In the genomic region with DNA sequence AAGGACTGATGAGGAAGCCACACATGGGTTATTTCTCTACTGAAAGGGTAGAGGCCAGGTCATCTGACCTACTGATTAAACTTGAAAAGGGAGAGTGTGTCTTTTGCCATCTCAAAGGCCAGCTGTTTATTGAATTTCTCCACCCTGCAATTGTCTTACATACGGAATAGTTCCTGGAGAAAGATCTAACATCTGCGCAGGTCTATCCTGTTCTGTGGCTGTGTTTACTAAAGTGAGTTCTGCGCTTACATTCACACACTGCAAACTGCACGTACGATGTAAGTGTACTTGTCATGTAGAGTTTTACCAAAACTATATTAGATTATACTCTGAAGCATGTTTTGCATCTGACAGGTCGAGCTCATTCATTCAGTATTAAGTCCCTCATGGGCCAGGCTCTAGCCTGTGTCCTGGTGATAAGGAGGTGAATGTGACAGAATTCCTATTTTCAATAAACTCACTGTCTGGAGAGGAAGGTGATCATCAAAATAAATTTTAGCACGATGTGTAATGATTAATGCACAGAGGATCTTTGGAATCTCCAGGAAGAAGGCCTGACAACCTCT, we compare ENCODE assay signal across 19 cellular contexts.
DNase-seq lines count a peak whose midpoint lies in the region; ATAC-seq, FAIRE-seq and TF ChIP-seq lines count a peak whose summit lies in the region.
"Had no signal": no experiment of that assay in that cellular context is flagged by ENCODE, and none has a peak within 500 bp of the region (broad histone marks: within the 10 kb centered on the region; RNA-seq: fewer than 3 reads in every experiment).

No MANE protein-coding gene starts in this region.

- peak overlapping the region; percentile 9 for H3K4me3 ChIP-seq in CD8-positive, alpha-beta memory T cell (ENCODE audit: low read length)
- H3K4me3 ChIP-seq in GM12878 = no peak overlapping the region
- no peak overlapping the region for H3K4me3 ChIP-seq in trophoblast cell (ENCODE audit: low read depth, low read length)
- no peak overlapping the region for H3K4me3 ChIP-seq in lower lobe of right lung

- TSS peak; percentile 0 for BruUV-seq in GM12878 (replicated peaks; lab: Mats Ljungman, UMichigan)

- H3K9me3 Mint-ChIP-seq in activated CD8-positive, alpha-beta memory T cell treated with anti-CD3 and anti-CD28 coated beads, Interleukin-2, amount 10 ng/mL, durations not matched to agents 7 days and 5 days (ENCODE audit: low read depth) = no peaks in the 10 kb centered on the region
- H3K9me3 Mint-ChIP-seq in CD8-positive, alpha-beta memory T cell = no peaks in the 10 kb centered on the region
- H3K9me3 Mint-ChIP-seq: mesothelial cell of epicardium had no signal

- no peak overlapping the region for H4K8ac ChIP-seq in trophoblast cell (ENCODE audit: low read depth, low read length)

- intact Hi-C loops in GM12878 (cut with micrococcal nuclease; ENCODE audit: unreplicated experiment) = no loop called here
- intact Hi-C loops in lower lobe of right lung (cut with DNase I) = no loop called here

- peaks cover 37% of the 10 kb centered on the region for H3K36me3 Mint-ChIP-seq in activated CD8-positive, alpha-beta memory T cell treated with anti-CD3 and anti-CD28 coated beads, Interleukin-2, amount 10 ng/mL, durations not matched to agents 7 days and 5 days
- H3K36me3 Mint-ChIP-seq in CD8-positive, alpha-beta memory T cell = peaks cover 0 to 32% (median 6%) of the 10 kb centered on the region in 3 donors
- H3K36me3 Mint-ChIP-seq: mesothelial cell of epicardium had no signal

- no peak overlapping the region for H4K91ac ChIP-seq in trophoblast cell (ENCODE audit: low read depth, low read length)

- H3K9me3 ChIP-seq in CD8-positive, alpha-beta memory T cell (ENCODE audit: low read length) = no peaks in the 10 kb centered on the region
- peaks cover 1% of the 10 kb centered on the region; the same call in 2 of the 3 replicates for H3K9me3 ChIP-seq in GM12878 (replicated peaks; ENCODE audit: control insufficient read depth, insufficient read depth, low read length)
- H3K9me3 ChIP-seq in trophoblast cell (ENCODE audit: insufficient read depth, low read depth, low read length) = no peaks in the 10 kb centered on the region
- H3K9me3 ChIP-seq in lower lobe of right lung = no peaks in the 10 kb centered on the region

- RAD21 ChIA-PET in GM12878 (lab: Charles Lee; ENCODE audit: unreplicated experiment) = no interaction called here

- no peak for TF ChIP-seq RAD21 in GM12878 (IDR thresholded peaks at IDR 0.05; ENCODE audit: insufficient read depth, low read depth, low read length)

- POLR2A ChIA-PET in CD8-positive, alpha-beta memory T cell (lab: Charles Lee) = no interaction called here
- POLR2A ChIA-PET in GM12878 (lab: Charles Lee) = no interaction called here

- no peak overlapping the region for H2BK12ac ChIP-seq in trophoblast cell (ENCODE audit: low read length)

- TF ChIP-seq EP300 in GM12878 (IDR thresholded peaks at IDR 0.05; ENCODE audit: borderline replicate concordance in 1 of 2, control insufficient read depth in 1 of 2, low read depth in 2 of 2, low read length in 2 of 2) = no peak

- SMC1A ChIA-PET in GM12878 (lab: Charles Lee; ENCODE audit: uncharacterized antibody, unreplicated experiment) = interaction anchor here (1.2 to 2.5 kb wide), 2 partner anchors 15 to 19 kb away, joined by 5 to 6 read pairs; no protein-coding TSS in a partner anchor

- H2AFZ ChIP-seq in GM12878 (ENCODE audit: control insufficient read depth, low read depth, low read length) (no peak overlapping the region), trophoblast cell (ENCODE audit: insufficient read depth, low read length, poor library complexity) (no peak overlapping the region)

- in situ Hi-C loops in GM12878 (cut with MboI) = no loop called here

- H3K27me3 ChIP-seq in CD8-positive, alpha-beta memory T cell (ENCODE audit: insufficient read depth, low read length, poor library complexity, severe bottlenecking) = no peaks in the 10 kb centered on the region
- H3K27me3 ChIP-seq in GM12878 (replicated peaks in 1 of 2; ENCODE audit: control insufficient read depth in 2 of 2, insufficient read depth in 2 of 2, low read length in 1 of 2) (no peaks in the 10 kb centered on the region), trophoblast cell (ENCODE audit: insufficient read depth, low read length) (no peaks in the 10 kb centered on the region), lower lobe of right lung (ENCODE audit: low read depth) (no peaks in the 10 kb centered on the region)
- H3K27me3 ChIP-seq: brain microvascular endothelial cell had no signal

- no peak for FAIRE-seq in GM12878 (lab: Jason Lieb, UNC)
- FAIRE-seq: GM18507, H54 had no signal

- H3K4me3 Mint-ChIP-seq in activated CD8-positive, alpha-beta memory T cell treated with anti-CD3 and anti-CD28 coated beads, Interleukin-2, amount 10 ng/mL, durations not matched to agents 7 days and 5 days = no peak overlapping the region
- peak overlapping the region in 6 of 7 donors; percentile 23 to 74 (median 66) for H3K4me3 Mint-ChIP-seq in CD8-positive, alpha-beta memory T cell
- H3K4me3 Mint-ChIP-seq: mesothelial cell of epicardium had no signal

- H3K4me1 Mint-ChIP-seq in activated CD8-positive, alpha-beta memory T cell treated with anti-CD3 and anti-CD28 coated beads, Interleukin-2, amount 10 ng/mL, durations not matched to agents 7 days and 5 days = peaks cover 6% of the 10 kb centered on the region
- H3K4me1 Mint-ChIP-seq in CD8-positive, alpha-beta memory T cell = peaks cover 0 to 69% (median 0%) of the 10 kb centered on the region in 3 donors

- H3K36me3 ChIP-seq in CD8-positive, alpha-beta memory T cell (ENCODE audit: insufficient read depth, low read length) = no peaks in the 10 kb centered on the region
- H3K36me3 ChIP-seq in GM12878 (ENCODE audit: control insufficient read depth in 2 of 2, insufficient read depth in 2 of 2, low read length in 1 of 2) (peaks cover 0 to 3% of the 10 kb centered on the region in 2 experiments; a peak in 2 of 4 replicates), trophoblast cell (ENCODE audit: control insufficient read depth in 1 of 2, insufficient read depth in 2 of 2, low read length in 2 of 2) (peaks cover 1 to 2% of the 10 kb centered on the region in 2 experiments), lower lobe of right lung (no peaks in the 10 kb centered on the region)
- H3K36me3 ChIP-seq: brain microvascular endothelial cell had no signal

- CTCF ChIA-PET in activated CD8-positive, alpha-beta memory T cell treated with anti-CD3 and anti-CD28 coated beads, Interleukin-2, amount 10 ng/mL, durations not matched to agents 7 days and 5 days (lab: Charles Lee) = interaction anchor here (1.1 kb wide), 1 partner anchor 35 kb away, joined by 3 read pairs; no protein-coding TSS in a partner anchor
- CTCF ChIA-PET in CD8-positive, alpha-beta memory T cell (lab: Charles Lee) = interaction anchor here (1.2 kb wide), 1 partner anchor 10 kb away, joined by 3 read pairs; no protein-coding TSS in a partner anchor
- CTCF ChIA-PET in GM12878 (lab: Yijun Ruan, JAX) = interaction anchor here (1.3 kb wide), 1 partner anchor 121 kb away, joined by 3 read pairs; no protein-coding TSS in a partner anchor

- ATAC-seq in activated CD8-positive, alpha-beta memory T cell treated with anti-CD3 and anti-CD28 coated beads, Interleukin-2, amount 10 ng/mL, durations not matched to agents 7 days and 5 days = no peak
- ATAC-seq in GM12878 (no peak), lower lobe of right lung (no peak)
- ATAC-seq: PC-3 had no signal

- no peak overlapping the region for H3K4ac ChIP-seq in trophoblast cell (ENCODE audit: low read depth, low read length)

- H3K4me2 ChIP-seq in GM12878 (ENCODE audit: control insufficient read depth, insufficient read depth) (no peak overlapping the region), trophoblast cell (ENCODE audit: low read length) (no peak overlapping the region)

- H4K12ac ChIP-seq in trophoblast cell (ENCODE audit: low read depth, low read length) = no peak overlapping the region

- H2AK5ac ChIP-seq in trophoblast cell (ENCODE audit: low read length) = no peak overlapping the region

- H3K23ac ChIP-seq in trophoblast cell (ENCODE audit: low read length) = no peak overlapping the region

- peak overlapping the region; percentile 66 for H3K27ac Mint-ChIP-seq in activated CD8-positive, alpha-beta memory T cell treated with anti-CD3 and anti-CD28 coated beads, Interleukin-2, amount 10 ng/mL, durations not matched to agents 7 days and 5 days
- peak overlapping the region in 6 of 8 donors; percentile 64 to 92 (median 90) for H3K27ac Mint-ChIP-seq in CD8-positive, alpha-beta memory T cell
- H3K27ac Mint-ChIP-seq: mesothelial cell of epicardium had no signal

- H3K79me2 ChIP-seq in GM12878 (ENCODE audit: control insufficient read depth, insufficient read depth, low read length) (peaks cover 60% of the 10 kb centered on the region), trophoblast cell (ENCODE audit: control insufficient read depth, insufficient read depth, low read length, poor library complexity) (peaks cover 4% of the 10 kb centered on the region)

- H3K27ac ChIP-seq in CD8-positive, alpha-beta memory T cell (ENCODE audit: low read depth, low read length) = no peak overlapping the region
- H3K27ac ChIP-seq in GM12878 (ENCODE audit: control insufficient read depth, insufficient read depth) (no peak overlapping the region), trophoblast cell (ENCODE audit: low read depth, low read length) (peak overlapping the region; percentile 65), lower lobe of right lung (no peak overlapping the region)
- H3K27ac ChIP-seq: brain microvascular endothelial cell had no signal

- no peak for TF ChIP-seq POLR2A in GM12878 (IDR thresholded peaks at IDR 0.05; ENCODE audit: low read depth, low read length)

- peaks cover 22% of the 10 kb centered on the region for H3K79me1 ChIP-seq in trophoblast cell (ENCODE audit: low read length)

- 79% methylated on average over 7 of the region's 7 CpGs for WGBS in GM12878 (ENCODE audit: insufficient coverage, insufficient replicate concordance, low lambda C conversion rate, missing lambda C conversion rate)
- no CpG with 5 or more reads among the region's 7 CpGs for WGBS in trophoblast cell (ENCODE audit: extremely low coverage, insufficient coverage, insufficient read length)

- H3K9ac ChIP-seq in GM12878 (ENCODE audit: control insufficient read depth, insufficient read depth, low read length) (no peak overlapping the region), trophoblast cell (ENCODE audit: low read length) (no peak overlapping the region)

- DNase-seq in activated CD8-positive, alpha-beta memory T cell treated with anti-CD3 and anti-CD28 coated beads, Interleukin-2, amount 10 ng/mL, durations not matched to agents 7 days and 5 days = no peak
- no peak for DNase-seq in activated CD8-positive, alpha-beta memory T cell treated with anti-CD3 and anti-CD28 coated beads, Interleukin-2, amount 50 U/mL, for 4 hours
- DNase-seq in CD8-positive, alpha-beta memory T cell = no peak
- DNase-seq in GM12878 (ENCODE audit: low read depth, low spot score) (no peak), trophoblast cell (no peak), lower lobe of right lung (no peak), SW480 (ENCODE audit: low spot score) (no peak)
- DNase-seq in activated effector memory CD4-positive, alpha-beta T cell treated with anti-CD3 and anti-CD28 coated beads, Interleukin-2, amount 50 U/mL, for 16 hours = no peak
- DNase-seq: ACHN; activated naive CD4-positive, alpha-beta T cell treated with anti-CD3 and anti-CD28 coated beads, Interleukin-2, amount 50 U/mL, for 16 hours; brain microvascular endothelial cell; islet precursor cell; Karpas-422; NCI-H748 treated with DMSO at 0.1 percent for 48 hours; PC-3; stimulated activated CD4-positive, alpha-beta T cell treated with anti-CD3 and anti-CD28 coated beads, Interleukin-15, amount 100 ng/mL, for 24 hours had no signal

- H4K20me1 ChIP-seq in GM12878 (ENCODE audit: control insufficient read depth, insufficient read depth) = no peaks in the 10 kb centered on the region

- H3K18ac ChIP-seq in trophoblast cell (ENCODE audit: low read length) = no peak overlapping the region

- no peaks in the 10 kb centered on the region for H3K27me3 Mint-ChIP-seq in activated CD8-positive, alpha-beta memory T cell treated with anti-CD3 and anti-CD28 coated beads, Interleukin-2, amount 10 ng/mL, durations not matched to agents 7 days and 5 days
- H3K27me3 Mint-ChIP-seq in CD8-positive, alpha-beta memory T cell = no peaks in the 10 kb centered on the region

- TF ChIP-seq CTCF in GM12878 (IDR thresholded peaks at IDR 0.05 in 2 of 3, conservative IDR thresholded peaks at IDR 0.05 in 1 of 3; ENCODE audit: control insufficient read depth in 2 of 3, extremely low read depth in 1 of 3, insufficient read depth in 1 of 3, low read depth in 3 of 3, low read length in 3 of 3) (no peak), lower lobe of right lung (IDR thresholded peaks at IDR 0.05) (no peak)

- H2BK120ac ChIP-seq in trophoblast cell (ENCODE audit: insufficient read depth, low read length, poor library complexity) = no peak overlapping the region

- no peak overlapping the region for H3K14ac ChIP-seq in trophoblast cell (ENCODE audit: low read length)

- peaks cover 95% of the 10 kb centered on the region for H3K4me1 ChIP-seq in CD8-positive, alpha-beta memory T cell (ENCODE audit: insufficient read depth, low read length)
- H3K4me1 ChIP-seq in GM12878 (ENCODE audit: control insufficient read depth, insufficient read depth, low read length) = peaks cover 15% of the 10 kb centered on the region
- H3K4me1 ChIP-seq in trophoblast cell (ENCODE audit: control insufficient read depth in 1 of 2, insufficient read depth in 2 of 2, low read length in 2 of 2) = peaks cover 12 to 21% of the 10 kb centered on the region in 2 experiments
- H3K4me1 ChIP-seq in lower lobe of right lung = peaks cover 73% of the 10 kb centered on the region

- no peak overlapping the region for H2BK5ac ChIP-seq in trophoblast cell (ENCODE audit: low read depth, low read length, poor library complexity)
